ENCODE assay signal across 24 cellular contexts in the genomic region with DNA sequence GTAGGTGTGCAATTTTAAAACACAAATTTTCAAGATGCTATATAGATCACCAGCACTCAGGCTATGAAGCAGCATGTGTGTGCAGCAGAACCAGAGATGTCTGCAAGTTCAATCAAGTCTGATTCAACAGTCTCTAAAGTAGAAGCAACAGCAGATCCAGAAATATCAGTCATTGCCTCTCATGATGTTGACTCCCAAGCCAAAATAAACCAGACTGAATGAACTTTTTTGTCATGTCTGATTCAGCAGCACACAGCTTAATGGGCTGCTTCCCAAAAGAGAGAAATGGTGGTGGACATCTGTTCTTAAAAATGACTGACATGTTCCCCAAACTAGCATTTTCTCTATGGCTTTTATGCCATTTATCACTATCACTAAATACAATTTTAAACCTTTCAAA. TPM values are rescaled to one million over a fixed set of nuclear protein-coding genes. Genes with fewer than 3 reads are reported as not detected.
DNase-seq lines count a peak whose midpoint lies in the region; ATAC-seq and TF ChIP-seq lines count a peak whose summit lies in the region.
"Had no signal": no experiment of that assay in that cellular context is flagged by ENCODE, and none has a peak within 500 bp of the region (broad histone marks: within the 10 kb centered on the region; RNA-seq: fewer than 3 reads in every experiment).

No MANE protein-coding gene starts in this region.

- no peak overlapping the region for H2BK120ac ChIP-seq in mesenchymal stem cell (ENCODE audit: low read depth, low read length)

- no peak overlapping the region for H4K91ac ChIP-seq in mesenchymal stem cell (ENCODE audit: low read length)

- H3K9ac ChIP-seq in mesenchymal stem cell (ENCODE audit: low read length), result peak overlapping the region; percentile 28
- H3K9ac ChIP-seq: BLaER1 treated with 17β-estradiol and CSF1 and Interleukin-3, amounts not matched to agents 10 nM and 100 nM had no signal

- no peaks in the 10 kb centered on the region for H3K27me3 ChIP-seq in mesenchymal stem cell (ENCODE audit: control insufficient read depth in 1 of 2, insufficient read depth in 1 of 2, low read length in 2 of 2)
- H3K27me3 ChIP-seq in tibial artery, result no peaks in the 10 kb centered on the region
- H3K27me3 ChIP-seq: BLaER1 treated with 17β-estradiol and CSF1 and Interleukin-3, amounts not matched to agents 10 nM and 100 nM; transverse colon had no signal

- no peak overlapping the region for H3K18ac ChIP-seq in mesenchymal stem cell (ENCODE audit: low read depth in 1 of 2, low read length in 2 of 2)

- no peak for TF ChIP-seq CTCF in epithelial cell of esophagus (IDR thresholded peaks at IDR 0.05; ENCODE audit: insufficient read depth, low read depth, low read length, missing control alignments)
- no peak for TF ChIP-seq CTCF in tibial artery (IDR thresholded peaks at IDR 0.05)

- H3K4me1 ChIP-seq in mesenchymal stem cell (ENCODE audit: control insufficient read depth, insufficient read depth, low read depth, low read length), result no peaks in the 10 kb centered on the region
- H3K4me1 ChIP-seq in tibial artery, result peaks cover 0 to 28% (median 3%) of the 10 kb centered on the region in 4 donors

- H3K14ac ChIP-seq in mesenchymal stem cell (ENCODE audit: low read length in 2 of 2), result no peak overlapping the region

- H3K36me3 ChIP-seq in mesenchymal stem cell (ENCODE audit: control insufficient read depth in 1 of 2, insufficient read depth in 2 of 2, low read depth in 1 of 2, low read length in 2 of 2) (no peaks in the 10 kb centered on the region), tibial artery (no peaks in the 10 kb centered on the region)
- H3K36me3 ChIP-seq: BLaER1 treated with 17β-estradiol and CSF1 and Interleukin-3, amounts not matched to agents 10 nM and 100 nM; transverse colon had no signal

- H3K27ac ChIP-seq in mesenchymal stem cell (ENCODE audit: low read length, poor library complexity, severe bottlenecking), result no peak overlapping the region
- H3K27ac ChIP-seq in tibial artery, result no peak overlapping the region
- H3K27ac ChIP-seq: transverse colon had no signal

- H2AK5ac ChIP-seq in mesenchymal stem cell (ENCODE audit: low read length, severe bottlenecking), result no peak overlapping the region

- H3K9me3 ChIP-seq in mesenchymal stem cell (ENCODE audit: control insufficient read depth, low read length), result no peaks in the 10 kb centered on the region
- H3K9me3 ChIP-seq in tibial artery, result no peaks in the 10 kb centered on the region
- H3K9me3 ChIP-seq: BLaER1 treated with 17β-estradiol and CSF1 and Interleukin-3, amounts not matched to agents 10 nM and 100 nM; Caco-2; transverse colon had no signal

- no peak overlapping the region for H3K4me3 ChIP-seq in epithelial cell of esophagus (ENCODE audit: low read length)
- H3K4me3 ChIP-seq in mesenchymal stem cell (ENCODE audit: insufficient read depth in 1 of 2, low read depth in 1 of 2, low read length in 2 of 2), result no peak overlapping the region
- H3K4me3 ChIP-seq in tibial artery, result no peak overlapping the region
- H3K4me3 ChIP-seq: BLaER1 treated with 17β-estradiol and CSF1 and Interleukin-3, amounts not matched to agents 10 nM and 100 nM; transverse colon had no signal

- no peak overlapping the region for H2BK15ac ChIP-seq in mesenchymal stem cell (ENCODE audit: low read depth, poor library complexity, severe bottlenecking)

- intact Hi-C loops in tibial artery (cut with DNase I; ENCODE audit: low total_unique reads), result no loop called here

- no peak overlapping the region for H2AFZ ChIP-seq in mesenchymal stem cell (ENCODE audit: low read depth, low read length)

- H4K8ac ChIP-seq in mesenchymal stem cell (ENCODE audit: low read length), result no peak overlapping the region

- H2BK5ac ChIP-seq in mesenchymal stem cell (ENCODE audit: low read depth, low read length, poor library complexity, severe bottlenecking), result no peak overlapping the region

- no peak overlapping the region for H3K23ac ChIP-seq in mesenchymal stem cell (ENCODE audit: low read length in 2 of 2)

- H3K79me1 ChIP-seq in mesenchymal stem cell (replicated peaks; ENCODE audit: low read length, poor library complexity, severe bottlenecking), result no peaks in the 10 kb centered on the region

- DNase-seq in AG20443 (ENCODE audit: low spot score) (peak; percentile 17), NCI-H446 treated with DMSO at 0.1 percent for 48 hours (lab: John Stamatoyannopoulos, UW) (peak; percentile 55), epithelial cell of esophagus (ENCODE audit: low read depth) (peak; percentile 13), mesenchymal stem cell (no peak), tibial artery (no peak), cortex of kidney (lab: John Stamatoyannopoulos, UW) (no peak), GOT3 (lab: John Stamatoyannopoulos, UW) (no peak)
- DNase-seq: activated CD8-positive, alpha-beta T cell treated with anti-CD3 and anti-CD28 coated beads, Interleukin-2, amount 10 ng/mL, durations not matched to agents 7 days and 5 days; activated T-cell treated with anti-CD3 and anti-CD28 coated beads for 4 hours; effector CD8-positive, alpha-beta T cell; HFFc6; islet precursor cell; left ventricle myocardium superior; NCI-H1694; NCI-H510A treated with DMSO at 0.1 percent for 48 hours; retina; Right ventricle myocardium superior; stimulated activated CD4-positive, alpha-beta T cell treated with anti-CD3 and anti-CD28 coated beads, Interleukin-2, amount 100 ng/mL, for 24 hours; transverse colon had no signal

- H3K4ac ChIP-seq in mesenchymal stem cell (ENCODE audit: low read depth in 1 of 2, low read length in 2 of 2), result peak overlapping the region in 1 of 2 experiments; percentile 24

- no peak for ATAC-seq in GM18873 (IDR thresholded peaks at IDR 0.05; ENCODE audit: low FRiP score, unreplicated experiment)
- ATAC-seq: activated CD8-positive, alpha-beta T cell treated with anti-CD3 and anti-CD28 coated beads, Interleukin-2, amount 10 ng/mL, durations not matched to agents 7 days and 5 days; activated naive CD4-positive, alpha-beta T cell treated with anti-CD3 and anti-CD28 coated beads, Interleukin-2, amount 50 U/mL, for 72 hours; left ventricle myocardium superior; natural killer cell treated with Interleukin-12 subunit alpha and Interleukin-12 subunit beta and Interleukin-15 and Interleukin-18, amount 100 ng/mL, for 72 hours had no signal

- no peak overlapping the region for H2BK12ac ChIP-seq in mesenchymal stem cell (ENCODE audit: low read length in 2 of 2)

- H3K4me2 ChIP-seq in mesenchymal stem cell (ENCODE audit: low read length, poor library complexity, severe bottlenecking), result no peak overlapping the region

RNA-seq across cellular contexts. Expression of a gene that starts 53.8 kb away (rescaled TPM):
- 11.6 TPM for polyA plus RNA-seq in mesenchymal stem cell (2013, experiment 1 of 2)
- polyA plus RNA-seq in mesenchymal stem cell (2013, experiment 2 of 2), result 12.8 TPM

Comparison
In these comparisons a context has a peak if more than half of its experiments do, and no peak if none do; other contexts are left out.
1. DNase-seq: peak in AG20443 (single experiment), NCI-H446 treated with DMSO at 0.1 percent for 48 hours (single experiment) and epithelial cell of esophagus (single experiment); none in mesenchymal stem cell (single experiment), tibial artery (0 of 2), cortex of kidney (single experiment) and GOT3 (single experiment).